ENCODE assay signal across 10 cellular contexts in the genomic region with DNA sequence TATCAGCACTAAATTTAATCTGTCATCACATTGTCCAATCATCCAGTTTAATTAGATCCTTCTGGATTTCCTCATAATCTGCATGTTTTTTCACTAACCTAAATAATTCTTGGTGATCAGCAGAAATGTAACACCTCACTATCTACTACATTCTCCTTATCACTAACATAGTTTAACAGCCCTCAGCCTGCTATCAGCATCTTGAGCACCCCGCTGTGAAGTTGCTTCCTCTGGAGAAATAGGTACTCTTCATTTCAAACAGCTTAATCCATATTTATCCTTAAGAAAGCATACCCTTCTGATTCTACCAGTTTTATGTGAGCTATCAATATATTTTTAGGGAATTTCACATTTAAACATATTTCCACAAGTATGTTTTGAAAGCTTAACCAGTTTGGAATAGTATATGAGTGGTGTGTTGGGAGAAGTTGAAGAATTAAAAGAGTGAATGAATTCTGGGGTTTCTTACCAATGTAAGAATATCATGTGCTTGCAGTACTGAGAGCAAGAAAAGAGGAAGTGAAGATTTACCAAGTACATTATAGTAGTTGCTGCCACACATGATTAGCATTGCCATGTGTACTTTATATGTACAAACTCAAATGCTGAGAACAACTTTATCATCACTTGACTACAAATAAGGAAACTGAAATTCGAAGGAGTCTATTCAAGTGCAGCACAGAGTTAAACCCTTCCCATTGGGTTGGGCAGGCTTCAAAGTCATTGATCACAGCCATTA.
A peak's percentile ranks its signal among the peaks of the same experiment; 100 is the strongest.
DNase-seq lines count a peak whose midpoint lies in the region; ATAC-seq, FAIRE-seq and TF ChIP-seq lines count a peak whose summit lies in the region.
"Had no signal": no experiment of that assay in that cellular context is flagged by ENCODE, and none has a peak within 500 bp of the region (broad histone marks: within the 10 kb centered on the region; RNA-seq: fewer than 3 reads in every experiment).

No MANE protein-coding gene starts in this region.

- H3K36me3 ChIP-seq in PC-9 (ENCODE audit: low read depth) = no peaks in the 10 kb centered on the region
- no peaks in the 10 kb centered on the region for H3K36me3 ChIP-seq in ovary
- H3K36me3 ChIP-seq in prostate gland = no peaks in the 10 kb centered on the region
- H3K36me3 ChIP-seq: BLaER1 had no signal

- no peaks in the 10 kb centered on the region for H4K20me1 ChIP-seq in PC-9 (ENCODE audit: insufficient read depth)
- H4K20me1 ChIP-seq: BLaER1 had no signal

- H3K4me1 ChIP-seq in PC-9 (replicated peaks; ENCODE audit: insufficient read depth) = no peaks in the 10 kb centered on the region
- H3K4me1 ChIP-seq in ovary (ENCODE audit: insufficient read depth) = no peaks in the 10 kb centered on the region
- no peaks in the 10 kb centered on the region for H3K4me1 ChIP-seq in prostate gland (replicated peaks)
- H3K4me1 ChIP-seq: BLaER1 had no signal

- 84 to 90% (median 89%) methylated on average over 2 of the region's 2 CpGs for WGBS in ovary, 3 donors
- 90% methylated on average over 2 of the region's 2 CpGs for WGBS in prostate gland

- no peak for FAIRE-seq in GM12892 (lab: Jason Lieb, UNC)

- H3K27me3 ChIP-seq in PC-9 (ENCODE audit: insufficient read depth, low read depth) = no peaks in the 10 kb centered on the region
- no peaks in the 10 kb centered on the region for H3K27me3 ChIP-seq in ovary
- no peaks in the 10 kb centered on the region for H3K27me3 ChIP-seq in prostate gland (replicated peaks; ENCODE audit: insufficient read depth)
- H3K27me3 ChIP-seq: BLaER1 had no signal

- no peaks in the 10 kb centered on the region for H3F3A ChIP-seq in PC-9 (ENCODE audit: insufficient read depth, low read depth)

- H3K4me2 ChIP-seq in PC-9 = no peak overlapping the region
- H3K4me2 ChIP-seq: BLaER1 had no signal

- no peak for TF ChIP-seq POLR2A in ovary (IDR thresholded peaks at IDR 0.05)
- no peak for TF ChIP-seq POLR2A in GM12892 (IDR thresholded peaks at IDR 0.05; ENCODE audit: low read depth, low read length)
- TF ChIP-seq POLR2A in prostate gland (IDR thresholded peaks at IDR 0.05) = no peak

- H2AFZ ChIP-seq in PC-9 = peak overlapping the region; percentile 32; the same call in 1 of the 2 replicates

- H3K4me3 ChIP-seq in PC-9 (no peak overlapping the region), ovary (no peak overlapping the region), prostate gland (no peak overlapping the region)
- H3K4me3 ChIP-seq: BLaER1 had no signal

- H3K79me2 ChIP-seq in PC-9 (ENCODE audit: low read depth) = no peaks in the 10 kb centered on the region

- DNase-seq in PC-9 (no peak), ovary (no peak), cerebellum (ENCODE audit: low spot score) (no peak), GM12892 (ENCODE audit: insufficient read length) (no peak), prostate gland (ENCODE audit: low spot score) (no peak)

- TF ChIP-seq CTCF in PC-9 (conservative IDR thresholded peaks at IDR 0.05) = no peak
- TF ChIP-seq CTCF in ovary (IDR thresholded peaks at IDR 0.05) = no peak
- TF ChIP-seq CTCF in prostate gland (IDR thresholded peaks at IDR 0.05) = no peak

- H3K9me3 ChIP-seq in PC-9 (ENCODE audit: insufficient read depth, low read depth) (peaks cover 4% of the 10 kb centered on the region; the same call in 1 of the 2 replicates), ovary (peaks cover 0 to 4% of the 10 kb centered on the region in 2 donors), prostate gland (no peaks in the 10 kb centered on the region)
- H3K9me3 ChIP-seq: BLaER1 had no signal

- peak; percentile 100 for ATAC-seq in GM18499 (IDR thresholded peaks at IDR 0.05; ENCODE audit: insufficient read depth, unreplicated experiment)
- ATAC-seq in GM21423 (IDR thresholded peaks at IDR 0.05; ENCODE audit: unreplicated experiment) = peak; percentile 100
- peak; percentile 100 for ATAC-seq in HG03103 (IDR thresholded peaks at IDR 0.05; ENCODE audit: low read depth, unreplicated experiment)
- ATAC-seq: stimulated activated effector memory CD8-positive, alpha-beta T cell treated with anti-CD3 and anti-CD28 coated beads, Interleukin-12 subunit alpha, Interleukin-12 subunit beta, amount 100 ng/mL, for 72 hours had no signal

- POLR2A ChIA-PET in PC-9 (lab: Charles Lee; ENCODE audit: unreplicated experiment) = no interaction called here

- no peak for TF ChIP-seq EP300 in ovary (IDR thresholded peaks at IDR 0.05)

- BruUV-seq in PC-9 (replicated peaks; lab: Mats Ljungman, UMichigan) = no TSS peak

- no peak overlapping the region for H3K27ac ChIP-seq in PC-9
- H3K27ac ChIP-seq in ovary = no peak overlapping the region
- H3K27ac ChIP-seq in prostate gland = no peak overlapping the region
- H3K27ac ChIP-seq: BLaER1 had no signal

- CTCF ChIA-PET in PC-9 (lab: Charles Lee) = no interaction called here

- H3K9me2 ChIP-seq in PC-9 (ENCODE audit: insufficient read depth) = no peaks in the 10 kb centered on the region; the same call in 1 of the 2 replicates

- intact Hi-C loops in PC-9 (cut with micrococcal nuclease; ENCODE audit: unreplicated experiment) (no loop called here), ovary (cut with DNase I) (no loop called here), prostate gland (cut with DNase I) (no loop called here)
